ENCODE assay signal across 8 cellular contexts in genomic region chr7:117119192-117119924, GRCh38.
A peak's percentile ranks its signal among the peaks of the same experiment; 100 is the strongest.
DNase-seq lines count a peak whose midpoint lies in the region; TF ChIP-seq lines count a peak whose summit lies in the region.

No MANE protein-coding gene starts in this region.

- DNase-seq in GM04504 (ENCODE audit: low read depth) = peak; percentile 48
- DNase-seq in Jurkat, Clone E6-1 (ENCODE audit: low read depth, low spot score) = peak; percentile 55
- peak; percentile 80 for DNase-seq in RPMI8226
- peak; percentile 59 for DNase-seq in activated T-helper 9 cell treated with anti-CD3 and anti-CD28 coated beads, Interleukin-2, amount 50 U/mL, for 16 hours (ENCODE audit: low read depth)
- peak; percentile 21 for DNase-seq in germinal center (ENCODE audit: low spot score)
- peak; percentile 70 to 87 (median 82) for DNase-seq in ovary
- DNase-seq in type B pancreatic cell (ENCODE audit: extremely low spot score, unreplicated experiment) = no peak
- DNase-seq in GOT3 (lab: John Stamatoyannopoulos, UW) = no peak

- H3K27me3 Mint-ChIP-seq in type B pancreatic cell = no peaks in the 10 kb centered on the region

- H3K4me3 Mint-ChIP-seq in type B pancreatic cell = no peak overlapping the region

- H3K27me3 ChIP-seq in ovary = no peaks in the 10 kb centered on the region

- no peak for TF ChIP-seq POLR2A in ovary (IDR thresholded peaks at IDR 0.05)

- H3K36me3 ChIP-seq in ovary = no peaks in the 10 kb centered on the region

- intact Hi-C loops in ovary (cut with DNase I) = loop anchor here in 2 of 4 donors (5.0 to 10.0 kb wide), 3 partner anchors 132 to 187 kb away; no protein-coding TSS in a partner anchor

- WGBS in ovary, 3 donors = 14 to 19% (median 15%) methylated on average over 7 of the region's 7 CpGs

- H3K27ac Mint-ChIP-seq in type B pancreatic cell = no peak overlapping the region

- peak; percentile 42 to 66 (median 61) for TF ChIP-seq CTCF in ovary (IDR thresholded peaks at IDR 0.05)
- peak; percentile 95 for TF ChIP-seq CTCF in type B pancreatic cell (conservative IDR thresholded peaks at IDR 0.05)

- peaks cover 6% of the 10 kb centered on the region for H3K4me1 Mint-ChIP-seq in type B pancreatic cell (ENCODE audit: unreplicated experiment)

- H3K9me3 ChIP-seq in ovary = no peaks in the 10 kb centered on the region

- H3K27ac ChIP-seq in ovary = no peak overlapping the region

- no peak for TF ChIP-seq EP300 in ovary (IDR thresholded peaks at IDR 0.05)

- no peaks in the 10 kb centered on the region for H3K36me3 Mint-ChIP-seq in type B pancreatic cell

- H3K4me1 ChIP-seq in ovary (ENCODE audit: insufficient read depth) = no peaks in the 10 kb centered on the region

- H3K9me3 Mint-ChIP-seq in type B pancreatic cell = no peaks in the 10 kb centered on the region

- H3K4me3 ChIP-seq in Jurkat, Clone E6-1 (ENCODE audit: low read length) = no peak overlapping the region
- H3K4me3 ChIP-seq in ovary = no peak overlapping the region

Comparison
In these comparisons a context has a peak if more than half of its experiments do, and no peak if none do; other contexts are left out.
1. DNase-seq: peak in GM04504 (single experiment), Jurkat, Clone E6-1 (single experiment), RPMI8226 (single experiment), activated T-helper 9 cell treated with anti-CD3 and anti-CD28 coated beads, Interleukin-2, amount 50 U/mL, for 16 hours (single experiment), germinal center (single experiment) and ovary (5 of 5); none in type B pancreatic cell (single experiment) and GOT3 (single experiment).